ENCODE assay signal across 2 cellular contexts in genomic region chr5:140671472-140672210, GRCh38.
TF ChIP-seq lines count a peak whose summit lies in the region.

No MANE protein-coding gene starts in this region.

TF ChIP-seq in A549, 52 proteins besides CTCF, POLR2A, EP300 and RAD21:
- no peak for TF ChIP-seq RCOR1 (IDR thresholded peaks at IDR 0.05; ENCODE audit: low read depth, low read length)
- TF ChIP-seq NPAS2 (CRISPR knock-in tag; IDR thresholded peaks at IDR 0.05; ENCODE audit: borderline replicate concordance): no peak
- no peak for TF ChIP-seq CHD2 (IDR thresholded peaks at IDR 0.05; ENCODE audit: low read length, partially characterized antibody)
- no peak for TF ChIP-seq USF2 (IDR thresholded peaks at IDR 0.05)
- no peak for TF ChIP-seq PHF8 (IDR thresholded peaks at IDR 0.05; ENCODE audit: borderline replicate concordance, low read depth)
- TF ChIP-seq FOSL2 (IDR thresholded peaks at IDR 0.05): no peak
- TF ChIP-seq FOSL2 (CRISPR knock-in tag; IDR thresholded peaks at IDR 0.05): no peak
- no peak for TF ChIP-seq MYC (IDR thresholded peaks at IDR 0.05; ENCODE audit: borderline replicate concordance, low read length)
- no peak for TF ChIP-seq ZSCAN20 (CRISPR knock-in tag; IDR thresholded peaks at IDR 0.05)
- no peak for TF ChIP-seq POLR2AphosphoS2 (conservative IDR thresholded peaks at IDR 0.05; ENCODE audit: low read length)
- TF ChIP-seq HMGXB4 (CRISPR knock-in tag; IDR thresholded peaks at IDR 0.05; ENCODE audit: borderline replicate concordance): no peak
- TF ChIP-seq CEBPB (IDR thresholded peaks at IDR 0.05): no peak
- no peak for TF ChIP-seq KDM5A (IDR thresholded peaks at IDR 0.05)
- TF ChIP-seq EHMT2 (IDR thresholded peaks at IDR 0.05; ENCODE audit: low read depth): no peak
- no peak for TF ChIP-seq MAX (IDR thresholded peaks at IDR 0.05)
- no peak for TF ChIP-seq EHF (CRISPR knock-in tag; IDR thresholded peaks at IDR 0.05)
- TF ChIP-seq HOXA7 (CRISPR knock-in tag; IDR thresholded peaks at IDR 0.05): no peak
- TF ChIP-seq NFE2L2 (conservative IDR thresholded peaks at IDR 0.05; ENCODE audit: low read length): no peak
- TF ChIP-seq NR3C1 (IDR thresholded peaks at IDR 0.05): no peak
- TF ChIP-seq CBX2 (IDR thresholded peaks at IDR 0.05; ENCODE audit: borderline replicate concordance, low read depth): no peak
- no peak for TF ChIP-seq ZC3H11A (IDR thresholded peaks at IDR 0.05)

TF ChIP-seq in endothelial cell of umbilical vein, 7 proteins besides CTCF, POLR2A, EP300 and RAD21:
- TF ChIP-seq MYC (IDR thresholded peaks at IDR 0.05; ENCODE audit: low read depth, low read length): no peak
- no peak for TF ChIP-seq GATA2 (IDR thresholded peaks at IDR 0.05; ENCODE audit: insufficient read depth, insufficient read length, low read depth, low read length)
- no peak for TF ChIP-seq FOS (IDR thresholded peaks at IDR 0.05; ENCODE audit: borderline replicate concordance, insufficient read depth, low read length)
- no peak for TF ChIP-seq MAX (IDR thresholded peaks at IDR 0.05; ENCODE audit: insufficient read depth, insufficient read length)
- TF ChIP-seq EZH2 (IDR thresholded peaks at IDR 0.05; ENCODE audit: borderline replicate concordance, low read depth, low read length, severe bottlenecking): no peak
- TF ChIP-seq JUN (IDR thresholded peaks at IDR 0.05; ENCODE audit: borderline replicate concordance, insufficient read depth, insufficient read length, low read depth): no peak
- TF ChIP-seq POLR2AphosphoS5 (IDR thresholded peaks at IDR 0.05; ENCODE audit: insufficient read depth, low read depth, low read length): no peak
